Comparison of ENCODE assay signal across 11 cellular contexts in genomic region chr5:172185096-172185461, GRCh38. TPM values are rescaled to one million over a fixed set of nuclear protein-coding genes. Genes with fewer than 3 reads are reported as not detected.
DNase-seq lines count a peak whose midpoint lies in the region; ATAC-seq and TF ChIP-seq lines count a peak whose summit lies in the region.
"Had no signal": no experiment of that assay in that cellular context is flagged by ENCODE, and none has a peak within 500 bp of the region (broad histone marks: within the 10 kb centered on the region; RNA-seq: fewer than 3 reads in every experiment).

No MANE protein-coding gene starts in this region.

- DNase-seq in CD14-positive monocyte (ENCODE audit: low spot score) (no peak), DMS79 treated with DMSO at 0.1 percent for 48 hours (lab: John Stamatoyannopoulos, UW) (no peak), smooth muscle cell (lab: John Stamatoyannopoulos, UW; ENCODE audit: unreplicated experiment) (no peak), activated gamma-delta T cell treated with Interleukin-2 at 50 U/mL for 16 hours (no peak)
- no peak for DNase-seq in activated naive CD4-positive, alpha-beta T cell treated with anti-CD3 and anti-CD28 coated beads, Interleukin-2, amount 50 U/mL, for 72 hours (ENCODE audit: low spot score in 2 of 2)
- peak in 5 of 9 donors; percentile 40 to 57 (median 51) for DNase-seq in naive thymus-derived CD4-positive, alpha-beta T cell
- DNase-seq: NK-92 treated with Interleukin-12 subunit alpha and Interleukin-12 subunit beta, amount 100 ng/mL, for 24 hours had no signal

- ATAC-seq in activated naive CD4-positive, alpha-beta T cell treated with anti-CD3 and anti-CD28 coated beads, Interleukin-2, amount 50 U/mL, for 72 hours: no peak
- peak; percentile 0 for ATAC-seq in naive thymus-derived CD4-positive, alpha-beta T cell
- ATAC-seq in GM18519 (IDR thresholded peaks at IDR 0.05; ENCODE audit: low FRiP score, unreplicated experiment): no peak
- ATAC-seq: GM23338 had no signal

- CTCF ChIA-PET in naive thymus-derived CD4-positive, alpha-beta T cell (lab: Charles Lee): interaction anchor here (0.7 to 5.9 kb wide), 6 partner anchors 10 to 227 kb away, joined by 3 to 113 read pairs (median 6); no protein-coding TSS in a partner anchor

- H3K79me2 ChIP-seq in smooth muscle cell (ENCODE audit: low read depth): peaks cover 49% of the 10 kb centered on the region

- H3K36me3 ChIP-seq in naive thymus-derived CD4-positive, alpha-beta T cell (ENCODE audit: control insufficient read depth in 2 of 3, insufficient read depth in 3 of 3, low read length in 3 of 3): peaks cover 0 to 9% (median 0%) of the 10 kb centered on the region in 3 experiments
- H3K36me3 ChIP-seq in smooth muscle cell (ENCODE audit: low read depth): no peaks in the 10 kb centered on the region

- peaks cover 13% of the 10 kb centered on the region for H3F3A ChIP-seq in smooth muscle cell (ENCODE audit: low read depth)

- H3K27ac ChIP-seq in naive thymus-derived CD4-positive, alpha-beta T cell (ENCODE audit: low read depth, low read length): peak overlapping the region; percentile 94
- no peak overlapping the region for H3K27ac ChIP-seq in smooth muscle cell (ENCODE audit: low read depth)

- no peak overlapping the region for H2AFZ ChIP-seq in smooth muscle cell (ENCODE audit: low read depth)
- H2AFZ ChIP-seq: GM23338 had no signal

- intact Hi-C loops in CD14-positive monocyte (cut with micrococcal nuclease): loop anchor here (1.0 to 5.0 kb wide), 5 partner anchors 8 to 97 kb away; partner anchors contain the start of gene UBTD2 (in 2 of the 2)
- intact Hi-C loops in naive thymus-derived CD4-positive, alpha-beta T cell (cut with micrococcal nuclease): loop anchor here (5.0 to 10.0 kb wide), 6 partner anchors 512 to 1853 kb away; partner anchors contain the start of genes BNIP1 (in 1 of the 2), CPEB4 (in 1 of the 2), NPM1 (in 1 of the 2) and STC2 (in 1 of the 2)

- no peaks in the 10 kb centered on the region for H3K27me3 ChIP-seq in naive thymus-derived CD4-positive, alpha-beta T cell (ENCODE audit: control insufficient read depth in 2 of 2, insufficient read depth in 2 of 2, low read length in 2 of 2)
- H3K27me3 ChIP-seq in smooth muscle cell (ENCODE audit: low read depth): no peaks in the 10 kb centered on the region

- POLR2A ChIA-PET in naive thymus-derived CD4-positive, alpha-beta T cell (lab: Charles Lee): interaction anchor here (1.2 to 9.8 kb wide), 8 partner anchors 13 to 178 kb away, joined by 3 to 562 read pairs (median 18); partner anchors contain the start of gene FBXW11

- H3K4me2 ChIP-seq in smooth muscle cell: no peak overlapping the region
- H3K4me2 ChIP-seq: GM23338 had no signal

- H3K9me3 ChIP-seq in naive thymus-derived CD4-positive, alpha-beta T cell (ENCODE audit: control insufficient read depth in 2 of 3, low read length in 3 of 3): no peaks in the 10 kb centered on the region
- H3K9me3 ChIP-seq in smooth muscle cell (replicated peaks; ENCODE audit: low read depth): no peaks in the 10 kb centered on the region

- H3K27ac Mint-ChIP-seq in CD14-positive monocyte: peak overlapping the region; percentile 94 to 100 (median 99)
- H3K27ac Mint-ChIP-seq in activated naive CD4-positive, alpha-beta T cell treated with anti-CD3 and anti-CD28 coated beads, Interleukin-2, amount 50 U/mL, for 72 hours: peak overlapping the region; percentile 94 to 95
- peak overlapping the region; percentile 91 to 100 (median 97) for H3K27ac Mint-ChIP-seq in naive thymus-derived CD4-positive, alpha-beta T cell
- H3K27ac Mint-ChIP-seq: GM23338 had no signal

- H3K9ac ChIP-seq in smooth muscle cell (ENCODE audit: low read depth): no peak overlapping the region

- peaks cover 8% of the 10 kb centered on the region for H4K20me1 ChIP-seq in smooth muscle cell (ENCODE audit: low read depth)

- no peak for TF ChIP-seq CTCF in CD14-positive monocyte (IDR thresholded peaks at IDR 0.05)
- TF ChIP-seq CTCF in GM12875 (IDR thresholded peaks at IDR 0.05; ENCODE audit: borderline replicate concordance, insufficient read depth, low read depth, low read length): no peak
- no peak for TF ChIP-seq CTCF in smooth muscle cell (IDR thresholded peaks at IDR 0.05; ENCODE audit: borderline replicate concordance, insufficient read depth, poor library complexity, severe bottlenecking)

- H3K27me3 Mint-ChIP-seq in CD14-positive monocyte (ENCODE audit: low read depth in 3 of 3): peaks cover 0 to 4% (median 1%) of the 10 kb centered on the region in 3 donors
- H3K27me3 Mint-ChIP-seq in naive thymus-derived CD4-positive, alpha-beta T cell: peaks cover 0 to 8% (median 0%) of the 10 kb centered on the region in 5 donors

- peaks cover 41 to 46% of the 10 kb centered on the region in 2 donors for H3K4me1 ChIP-seq in naive thymus-derived CD4-positive, alpha-beta T cell (ENCODE audit: control insufficient read depth in 2 of 2, insufficient read depth in 2 of 2, low read length in 2 of 2)
- H3K4me1 ChIP-seq in smooth muscle cell (ENCODE audit: low read depth): peaks cover 13% of the 10 kb centered on the region

- H3K36me3 Mint-ChIP-seq in CD14-positive monocyte: peaks cover 38 to 58% of the 10 kb centered on the region in 2 donors
- H3K36me3 Mint-ChIP-seq in activated naive CD4-positive, alpha-beta T cell treated with anti-CD3 and anti-CD28 coated beads, Interleukin-2, amount 50 U/mL, for 72 hours: peaks cover 8 to 13% of the 10 kb centered on the region in 2 donors
- H3K36me3 Mint-ChIP-seq in naive thymus-derived CD4-positive, alpha-beta T cell: peaks cover 4 to 45% (median 11%) of the 10 kb centered on the region in 5 donors

- H3K4me1 Mint-ChIP-seq in CD14-positive monocyte: peaks cover 55% of the 10 kb centered on the region
- peaks cover 22 to 54% (median 49%) of the 10 kb centered on the region in 7 donors for H3K4me1 Mint-ChIP-seq in naive thymus-derived CD4-positive, alpha-beta T cell

- 82% methylated on average over 10 of the region's 10 CpGs for WGBS in smooth muscle cell (ENCODE audit: low lambda C conversion rate)

- H3K9me3 Mint-ChIP-seq in CD14-positive monocyte: no peaks in the 10 kb centered on the region
- H3K9me3 Mint-ChIP-seq in activated naive CD4-positive, alpha-beta T cell treated with anti-CD3 and anti-CD28 coated beads, Interleukin-2, amount 50 U/mL, for 72 hours: no peaks in the 10 kb centered on the region
- peaks cover 0 to 2% (median 0%) of the 10 kb centered on the region in 11 donors for H3K9me3 Mint-ChIP-seq in naive thymus-derived CD4-positive, alpha-beta T cell
- H3K9me3 Mint-ChIP-seq: GM23338 had no signal

- peak overlapping the region; percentile 99 to 100 for H3K4me3 Mint-ChIP-seq in CD14-positive monocyte
- peak overlapping the region; percentile 96 to 100 (median 99) for H3K4me3 Mint-ChIP-seq in naive thymus-derived CD4-positive, alpha-beta T cell

- H3K4me3 ChIP-seq in GM12875 (ENCODE audit: low read depth, low read length): peak overlapping the region; percentile 86
- H3K4me3 ChIP-seq in naive thymus-derived CD4-positive, alpha-beta T cell (ENCODE audit: low read length): peak overlapping the region; percentile 89
- no peak overlapping the region for H3K4me3 ChIP-seq in smooth muscle cell
- H3K4me3 ChIP-seq: GM23338 had no signal

RNA-seq across cellular contexts. Expression of gene STK10, which starts 2.9 kb away (rescaled TPM):
- polyA plus RNA-seq in CD14-positive monocyte (10 to 100 TPM; 21.5 to 47.4 TPM), smooth muscle cell (10.7 and 15.5 TPM in 2 replicates)
- total RNA-seq in activated naive CD4-positive, alpha-beta T cell treated with anti-CD3 and anti-CD28 coated beads, Interleukin-2, amount 50 U/mL, for 72 hours: 10 to 100 TPM; 42.9 to 92.2 TPM
- total RNA-seq in naive thymus-derived CD4-positive, alpha-beta T cell: 100 to 1,000 TPM; 244 to 474 (median 311) TPM
- polyA plus RNA-seq in naive thymus-derived CD4-positive, alpha-beta T cell: 100 to 1,000 TPM in 1 of 2 donors, 10 to 100 TPM in 1; 55.7 to 141 TPM
- total RNA-seq in smooth muscle cell: 10.8 and 26.0 TPM in 2 replicates

RNA-seq across cellular contexts. Expression of gene EFCAB9, which starts 8.9 kb away (rescaled TPM):
- polyA plus RNA-seq in CD14-positive monocyte: not detected
- total RNA-seq in activated naive CD4-positive, alpha-beta T cell treated with anti-CD3 and anti-CD28 coated beads, Interleukin-2, amount 50 U/mL, for 72 hours: not detected
- not detected for total RNA-seq in naive thymus-derived CD4-positive, alpha-beta T cell
- not detected for polyA plus RNA-seq in naive thymus-derived CD4-positive, alpha-beta T cell
- total RNA-seq in smooth muscle cell: not detected in 2 replicates
- not detected in 2 replicates for polyA plus RNA-seq in smooth muscle cell
- total RNA-seq: fibroblast of villous mesenchyme, GM23338 had no signal
- polyA plus RNA-seq: GM23338 had no signal

Comparison
In these comparisons a context has a peak if more than half of its experiments do, and no peak if none do; other contexts are left out.
1. DNase-seq: peak in naive thymus-derived CD4-positive, alpha-beta T cell (5 of 9); none in CD14-positive monocyte (single experiment), activated naive CD4-positive, alpha-beta T cell treated with anti-CD3 and anti-CD28 coated beads, Interleukin-2, amount 50 U/mL, for 72 hours (0 of 2), DMS79 treated with DMSO at 0.1 percent for 48 hours (single experiment), smooth muscle cell (single experiment) and activated gamma-delta T cell treated with Interleukin-2 at 50 U/mL for 16 hours (single experiment).
2. Peak in every context shown above with its lines, with median percentiles within 50 percentile points of each other: H3K27ac Mint-ChIP-seq.